8 cellular contexts compared by ENCODE assay signal in the genomic region with DNA sequence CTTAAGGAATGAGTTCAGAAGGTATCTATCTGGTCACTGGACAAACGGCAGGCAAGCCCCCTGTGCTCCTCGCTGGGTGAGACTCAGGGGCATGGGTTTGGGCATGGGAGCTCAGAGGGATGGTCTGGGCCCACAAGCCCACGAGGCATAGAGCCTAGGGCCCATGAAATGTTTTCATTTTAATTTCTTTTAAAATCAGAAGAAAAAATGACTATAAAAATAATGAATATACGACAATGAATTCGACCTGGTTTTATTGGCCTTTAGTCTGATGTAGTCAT.
DNase-seq lines count a peak whose midpoint lies in the region; ATAC-seq and TF ChIP-seq lines count a peak whose summit lies in the region.

No MANE protein-coding gene starts in this region.

- H3K4me3 Mint-ChIP-seq in activated CD8-positive, alpha-beta memory T cell treated with anti-CD3 and anti-CD28 coated beads, Interleukin-2, amount 10 ng/mL, durations not matched to agents 7 days and 5 days: peak overlapping the region; percentile 83
- peak overlapping the region; percentile 89 for H3K4me3 Mint-ChIP-seq in activated naive CD8-positive, alpha-beta T cell treated with anti-CD3 and anti-CD28 coated beads, Interleukin-2, amount 10 ng/mL, durations not matched to agents 7 days and 5 days
- H3K4me3 Mint-ChIP-seq in chondrocyte (ENCODE audit: unreplicated experiment): no peak overlapping the region

- H3K36me3 Mint-ChIP-seq in activated CD8-positive, alpha-beta memory T cell treated with anti-CD3 and anti-CD28 coated beads, Interleukin-2, amount 10 ng/mL, durations not matched to agents 7 days and 5 days: peaks cover 3% of the 10 kb centered on the region
- no peaks in the 10 kb centered on the region for H3K36me3 Mint-ChIP-seq in activated naive CD8-positive, alpha-beta T cell treated with anti-CD3 and anti-CD28 coated beads, Interleukin-2, amount 10 ng/mL, durations not matched to agents 7 days and 5 days
- H3K36me3 Mint-ChIP-seq in chondrocyte (ENCODE audit: low read depth): no peaks in the 10 kb centered on the region

- H3K9me3 ChIP-seq in thoracic aorta: no peaks in the 10 kb centered on the region

- CTCF ChIA-PET in activated CD8-positive, alpha-beta memory T cell treated with anti-CD3 and anti-CD28 coated beads, Interleukin-2, amount 10 ng/mL, durations not matched to agents 7 days and 5 days (lab: Charles Lee): interaction anchor here (1.1 to 2.6 kb wide), 3 partner anchors 11 to 49 kb away, joined by 4 to 12 read pairs (median 5); no protein-coding TSS in a partner anchor

- no peaks in the 10 kb centered on the region for H3K27me3 Mint-ChIP-seq in activated CD8-positive, alpha-beta memory T cell treated with anti-CD3 and anti-CD28 coated beads, Interleukin-2, amount 10 ng/mL, durations not matched to agents 7 days and 5 days
- H3K27me3 Mint-ChIP-seq in activated naive CD8-positive, alpha-beta T cell treated with anti-CD3 and anti-CD28 coated beads, Interleukin-2, amount 10 ng/mL, durations not matched to agents 7 days and 5 days: no peaks in the 10 kb centered on the region
- H3K27me3 Mint-ChIP-seq in chondrocyte (ENCODE audit: low read depth): no peaks in the 10 kb centered on the region

- no peaks in the 10 kb centered on the region for H3K9me3 Mint-ChIP-seq in activated CD8-positive, alpha-beta memory T cell treated with anti-CD3 and anti-CD28 coated beads, Interleukin-2, amount 10 ng/mL, durations not matched to agents 7 days and 5 days (ENCODE audit: low read depth)
- H3K9me3 Mint-ChIP-seq in activated naive CD8-positive, alpha-beta T cell treated with anti-CD3 and anti-CD28 coated beads, Interleukin-2, amount 10 ng/mL, durations not matched to agents 7 days and 5 days: no peaks in the 10 kb centered on the region
- H3K9me3 Mint-ChIP-seq in chondrocyte (ENCODE audit: low read depth): no peaks in the 10 kb centered on the region

- peak overlapping the region; percentile 83 to 97 for H3K27ac ChIP-seq in thoracic aorta

- DNase-seq in activated CD8-positive, alpha-beta memory T cell treated with anti-CD3 and anti-CD28 coated beads, Interleukin-2, amount 10 ng/mL, durations not matched to agents 7 days and 5 days: no peak
- no peak for DNase-seq in activated CD8-positive, alpha-beta memory T cell treated with anti-CD3 and anti-CD28 coated beads for 24 hours
- no peak for DNase-seq in activated naive CD8-positive, alpha-beta T cell treated with anti-CD3 and anti-CD28 coated beads, Interleukin-2, amount 10 ng/mL, durations not matched to agents 7 days and 5 days
- DNase-seq in left colon: peak; percentile 30 to 31
- no peak for DNase-seq in thoracic aorta (ENCODE audit: low spot score)
- no peak for DNase-seq in activated gamma-delta T cell treated with Interleukin-2 at 50 U/mL for 16 hours
- no peak for DNase-seq in chondrocyte (ENCODE audit: low spot score)
- no peak for DNase-seq in D341Med (ENCODE audit: low spot score)

- intact Hi-C loops in left colon (cut with DNase I, micrococcal nuclease): loop anchor here in 1 of 2 donors (2.0 kb wide), 1 partner anchor 18 kb away; no protein-coding TSS in a partner anchor

- no peaks in the 10 kb centered on the region for H3K27me3 ChIP-seq in thoracic aorta (replicated peaks; ENCODE audit: insufficient read depth)

- H3K27ac Mint-ChIP-seq in activated CD8-positive, alpha-beta memory T cell treated with anti-CD3 and anti-CD28 coated beads, Interleukin-2, amount 10 ng/mL, durations not matched to agents 7 days and 5 days: peak overlapping the region; percentile 90
- peak overlapping the region; percentile 94 for H3K27ac Mint-ChIP-seq in activated naive CD8-positive, alpha-beta T cell treated with anti-CD3 and anti-CD28 coated beads, Interleukin-2, amount 10 ng/mL, durations not matched to agents 7 days and 5 days
- H3K27ac Mint-ChIP-seq in chondrocyte (ENCODE audit: unreplicated experiment): no peak overlapping the region

- no peaks in the 10 kb centered on the region for H3K36me3 ChIP-seq in thoracic aorta

- H3K4me1 Mint-ChIP-seq in activated CD8-positive, alpha-beta memory T cell treated with anti-CD3 and anti-CD28 coated beads, Interleukin-2, amount 10 ng/mL, durations not matched to agents 7 days and 5 days: peaks cover 41% of the 10 kb centered on the region
- peaks cover 25% of the 10 kb centered on the region for H3K4me1 Mint-ChIP-seq in activated naive CD8-positive, alpha-beta T cell treated with anti-CD3 and anti-CD28 coated beads, Interleukin-2, amount 10 ng/mL, durations not matched to agents 7 days and 5 days
- peaks cover 15% of the 10 kb centered on the region for H3K4me1 Mint-ChIP-seq in chondrocyte (ENCODE audit: low read depth)

- no peak for TF ChIP-seq CTCF in thoracic aorta (IDR thresholded peaks at IDR 0.05)
- no peak for TF ChIP-seq CTCF in chondrocyte (IDR thresholded peaks at IDR 0.05)

- POLR2A ChIA-PET in activated naive CD8-positive, alpha-beta T cell treated with anti-CD3 and anti-CD28 coated beads, Interleukin-2, amount 10 ng/mL, durations not matched to agents 7 days and 5 days (lab: Charles Lee): interaction anchor here (0.6 to 7.2 kb wide), 6 partner anchors 15 to 49 kb away, joined by 3 to 58 read pairs (median 4); no protein-coding TSS in a partner anchor

- peaks cover 35 to 81% of the 10 kb centered on the region in 2 donors for H3K4me1 ChIP-seq in thoracic aorta (ENCODE audit: control insufficient read depth in 1 of 2, low read depth in 2 of 2)

- no peak for ATAC-seq in activated CD8-positive, alpha-beta memory T cell treated with anti-CD3 and anti-CD28 coated beads, Interleukin-2, amount 10 ng/mL, durations not matched to agents 7 days and 5 days
- no peak for ATAC-seq in activated naive CD8-positive, alpha-beta T cell treated with anti-CD3 and anti-CD28 coated beads, Interleukin-2, amount 10 ng/mL, durations not matched to agents 7 days and 5 days (ENCODE audit: low read depth)
- no peak for ATAC-seq in left colon
- ATAC-seq in thoracic aorta (ENCODE audit: insufficient number of reproducible peaks, low FRiP score, low read depth): no peak

- H3K4me3 ChIP-seq in thoracic aorta: peak overlapping the region; percentile 80

Comparison
In these comparisons a context has a peak if more than half of its experiments do, and no peak if none do; other contexts are left out.
1. DNase-seq: peak in left colon (2 of 2); none in activated CD8-positive, alpha-beta memory T cell treated with anti-CD3 and anti-CD28 coated beads, Interleukin-2, amount 10 ng/mL, durations not matched to agents 7 days and 5 days (single experiment), activated CD8-positive, alpha-beta memory T cell treated with anti-CD3 and anti-CD28 coated beads for 24 hours (single experiment), activated naive CD8-positive, alpha-beta T cell treated with anti-CD3 and anti-CD28 coated beads, Interleukin-2, amount 10 ng/mL, durations not matched to agents 7 days and 5 days (single experiment), thoracic aorta (single experiment), activated gamma-delta T cell treated with Interleukin-2 at 50 U/mL for 16 hours (single experiment), chondrocyte (single experiment) and D341Med (single experiment).